1 cellular context compared by ENCODE assay signal in genomic region chr5:162209005-162209605, GRCh38.
TF ChIP-seq lines count a peak whose summit lies in the region.

No MANE protein-coding gene starts in this region.

TF ChIP-seq in GM12878, 131 proteins besides CTCF, POLR2A, EP300 and RAD21 (continued from another document):
- TF ChIP-seq PBX3 (IDR thresholded peaks at IDR 0.05; ENCODE audit: insufficient replicate concordance, low read depth, low read length) = peak; percentile 67
- peak; percentile 75; the same call in 1 of the 2 replicates for TF ChIP-seq PKNOX1 (IDR thresholded peaks at IDR 0.05)
- TF ChIP-seq HCFC1 (IDR thresholded peaks at IDR 0.05; ENCODE audit: low read length) = no peak
- TF ChIP-seq BACH1 (IDR thresholded peaks at IDR 0.05; ENCODE audit: borderline replicate concordance) = no peak
- TF ChIP-seq RB1 (IDR thresholded peaks at IDR 0.05; ENCODE audit: borderline replicate concordance) = no peak
